21 cellular contexts compared by ENCODE assay signal in genomic region chr5:102893942-102894341, GRCh38.
DNase-seq lines count a peak whose midpoint lies in the region; ATAC-seq and TF ChIP-seq lines count a peak whose summit lies in the region.
"Had no signal": no experiment of that assay in that cellular context is flagged by ENCODE, and none has a peak within 500 bp of the region (broad histone marks: within the 10 kb centered on the region; RNA-seq: fewer than 3 reads in every experiment).

No MANE protein-coding gene starts in this region.

- TF ChIP-seq POLR2A in uterus (IDR thresholded peaks at IDR 0.05) = no peak

- H3K9me3 ChIP-seq in right atrium auricular region = no peaks in the 10 kb centered on the region
- no peaks in the 10 kb centered on the region for H3K9me3 ChIP-seq in uterus
- H3K9me3 ChIP-seq: BE2C, Caco-2, MG63 had no signal

- intact Hi-C loops in left ventricle myocardium superior (cut with micrococcal nuclease) (no loop called here), uterus (cut with DNase I; ENCODE audit: low total_unique reads) (no loop called here)

- peaks cover 12% of the 10 kb centered on the region for H3K36me3 ChIP-seq in right atrium auricular region
- H3K36me3 ChIP-seq in uterus = no peaks in the 10 kb centered on the region
- H3K36me3 ChIP-seq: BE2C, MG63 had no signal

- ATAC-seq in left ventricle myocardium superior (peak; percentile 22), GM18511 (IDR thresholded peaks at IDR 0.05; ENCODE audit: unreplicated experiment) (no peak)

- H3K27ac ChIP-seq in right atrium auricular region (no peak overlapping the region), uterus (no peak overlapping the region)
- H3K27ac ChIP-seq: PC-9 had no signal

- H3K4me3 ChIP-seq in right atrium auricular region (no peak overlapping the region), fibroblast of villous mesenchyme (ENCODE audit: low read depth, low read length) (no peak overlapping the region), uterus (no peak overlapping the region)
- H3K4me3 ChIP-seq: MG63, PC-9 had no signal

- DNase-seq in left ventricle myocardium superior = no peak
- DNase-seq in right atrium auricular region (ENCODE audit: low spot score) = no peak
- peak; percentile 7 for DNase-seq in LHCN-M2 (ENCODE audit: low read depth)
- peak; percentile 10 for DNase-seq in fibroblast of villous mesenchyme (ENCODE audit: low read depth)
- peak; percentile 18 for DNase-seq in myocyte (ENCODE audit: low read depth)
- DNase-seq in uterus = no peak
- DNase-seq in NOMO-1 treated with dmso at 0.1 percent for 144 hours (lab: John Stamatoyannopoulos, UW; ENCODE audit: unreplicated experiment) = no peak
- DNase-seq: BE2C; Caco-2; CD4-positive, alpha-beta T cell; HFFc6; IMR-90; Karpas-422; MG63; NCI-H1048; NCI-H1436 treated with DMSO at 0.1 percent for 48 hours; NCI-H2029; NCI-H345; NCI-H524 treated with DMSO at 0.1 percent for 48 hours; PC-9 had no signal

- peaks cover 0 to 40% of the 10 kb centered on the region in 2 donors for H3K4me1 ChIP-seq in right atrium auricular region
- H3K4me1 ChIP-seq in uterus = no peaks in the 10 kb centered on the region
- H3K4me1 ChIP-seq: Caco-2 had no signal

- TF ChIP-seq CTCF in right atrium auricular region (IDR thresholded peaks at IDR 0.05) (no peak), fibroblast of villous mesenchyme (IDR thresholded peaks at IDR 0.05; ENCODE audit: insufficient read depth, low read depth, low read length) (no peak), uterus (IDR thresholded peaks at IDR 0.05) (no peak)

- H3K27me3 ChIP-seq in right atrium auricular region (no peaks in the 10 kb centered on the region), uterus (no peaks in the 10 kb centered on the region)
- H3K27me3 ChIP-seq: BE2C, MG63 had no signal

Comparison
In these comparisons a context has a peak if more than half of its experiments do, and no peak if none do; other contexts are left out.
1. DNase-seq: peak in LHCN-M2 (single experiment), fibroblast of villous mesenchyme (single experiment) and myocyte (single experiment); none in left ventricle myocardium superior (single experiment), right atrium auricular region (single experiment), uterus (0 of 2) and NOMO-1 treated with dmso at 0.1 percent for 144 hours (single experiment).